26 cellular contexts compared by ENCODE assay signal in the genomic region with DNA sequence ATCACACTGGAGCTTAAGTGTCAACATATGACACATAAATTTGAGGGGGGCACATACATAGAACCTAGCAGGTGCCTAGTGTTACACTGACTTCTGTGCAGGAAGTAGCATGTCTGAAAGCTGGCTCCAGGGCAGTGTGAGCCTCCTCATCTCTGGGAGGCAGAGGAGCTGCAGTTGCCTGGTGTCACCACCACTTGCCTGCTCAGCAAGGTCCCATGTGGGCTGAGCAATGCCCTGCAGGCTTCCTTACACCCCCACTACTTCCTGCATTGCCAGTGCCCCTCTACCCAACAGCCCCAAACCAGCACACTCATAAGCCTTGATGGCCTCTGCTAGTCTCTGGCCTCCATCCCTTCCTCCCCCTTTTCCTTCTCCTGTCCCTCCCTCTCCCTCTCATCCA.
DNase-seq lines count a peak whose midpoint lies in the region; ATAC-seq and TF ChIP-seq lines count a peak whose summit lies in the region.
"Had no signal": no experiment of that assay in that cellular context is flagged by ENCODE, and none has a peak within 500 bp of the region (broad histone marks: within the 10 kb centered on the region; RNA-seq: fewer than 3 reads in every experiment).

No MANE protein-coding gene starts in this region.

- TF ChIP-seq POLR2A in NB4 (IDR thresholded peaks at IDR 0.05; ENCODE audit: extremely low read depth, insufficient read length), result no peak
- TF ChIP-seq POLR2A in upper lobe of left lung (IDR thresholded peaks at IDR 0.05), result no peak

- no peaks in the 10 kb centered on the region for H3K36me3 ChIP-seq in upper lobe of left lung
- H3K36me3 ChIP-seq: BLaER1 had no signal

- no peaks in the 10 kb centered on the region for H3K27me3 ChIP-seq in upper lobe of left lung
- H3K27me3 ChIP-seq: BLaER1 had no signal

- TF ChIP-seq EP300 in upper lobe of left lung (IDR thresholded peaks at IDR 0.05), result no peak

- no peak overlapping the region for H3K27ac Mint-ChIP-seq in osteocyte (ENCODE audit: unreplicated experiment)
- H3K27ac Mint-ChIP-seq: CD4-positive, CD25-positive, alpha-beta regulatory T cell; IgD-negative memory B cell had no signal

- no peaks in the 10 kb centered on the region for H3K9me3 ChIP-seq in upper lobe of left lung
- H3K9me3 ChIP-seq: BLaER1 had no signal

- H3K36me3 Mint-ChIP-seq in osteocyte (ENCODE audit: unreplicated experiment), result no peaks in the 10 kb centered on the region
- H3K36me3 Mint-ChIP-seq: CD4-positive, CD25-positive, alpha-beta regulatory T cell; IgD-negative memory B cell had no signal

- ATAC-seq in HG03432 (IDR thresholded peaks at IDR 0.05; ENCODE audit: unreplicated experiment), result no peak
- ATAC-seq in upper lobe of left lung (ENCODE audit: low FRiP score in 2 of 2), result no peak
- ATAC-seq: Panc1 had no signal

- TF ChIP-seq CTCF in NB4 (IDR thresholded peaks at IDR 0.05; ENCODE audit: low read depth, low read length) (no peak), osteocyte (IDR thresholded peaks at IDR 0.05) (no peak), upper lobe of left lung (IDR thresholded peaks at IDR 0.05) (no peak)

- H3K4me3 ChIP-seq in NB4 (ENCODE audit: low read depth, low read length) (no peak overlapping the region), upper lobe of left lung (no peak overlapping the region)
- H3K4me3 ChIP-seq: BLaER1 had no signal

- H3K9me3 Mint-ChIP-seq in osteocyte (ENCODE audit: unreplicated experiment), result no peaks in the 10 kb centered on the region

- H3K4me3 Mint-ChIP-seq in osteocyte (ENCODE audit: unreplicated experiment), result no peak overlapping the region
- H3K4me3 Mint-ChIP-seq: CD4-positive, CD25-positive, alpha-beta regulatory T cell; IgD-negative memory B cell had no signal

- no peak overlapping the region for H3K27ac ChIP-seq in upper lobe of left lung
- H3K27ac ChIP-seq: BLaER1, RWPE1 had no signal

- H3K4me1 Mint-ChIP-seq in osteocyte (ENCODE audit: unreplicated experiment), result no peaks in the 10 kb centered on the region
- H3K4me1 Mint-ChIP-seq: CD4-positive, CD25-positive, alpha-beta regulatory T cell had no signal

- no peaks in the 10 kb centered on the region for H3K27me3 Mint-ChIP-seq in osteocyte (ENCODE audit: unreplicated experiment)

- H3K4me1 ChIP-seq in upper lobe of left lung, result no peaks in the 10 kb centered on the region
- H3K4me1 ChIP-seq: BLaER1 had no signal

- DNase-seq in activated CD8-positive, alpha-beta memory T cell treated with anti-CD3 and anti-CD28 coated beads for 24 hours, result peak; percentile 17
- DNase-seq in activated CD8-positive, alpha-beta memory T cell treated with anti-CD3 and anti-CD28 coated beads, Interleukin-2, amount 50 U/mL, for 4 hours, result no peak
- DNase-seq in NB4 (ENCODE audit: low read depth), result peak; percentile 18
- peak; percentile 25 for DNase-seq in ecto neural progenitor cell (ENCODE audit: low spot score)
- peak; percentile 36 for DNase-seq in osteocyte (ENCODE audit: extremely low spot score, unreplicated experiment)
- no peak for DNase-seq in occipital lobe (lab: John Stamatoyannopoulos, UW)
- no peak for DNase-seq in upper lobe of left lung
- DNase-seq: CD4-positive, CD25-positive, alpha-beta regulatory T cell; DMS153; GOT3; HCEC 1CT; Karpas-422; NCI-H1092 treated with DMSO at 0.1 percent for 48 hours; NCI-H1436; NCI-H187; NCI-H2081 treated with DMSO at 0.1 percent for 48 hours; NCI-H2171 treated with DMSO at 0.1 percent for 48 hours; NCI-H345; NCI-H510A treated with DMSO at 0.1 percent for 48 hours; NCI-H774; SHP77 had no signal

Comparison
In these comparisons a context has a peak if more than half of its experiments do, and no peak if none do; other contexts are left out.
1. DNase-seq: peak in activated CD8-positive, alpha-beta memory T cell treated with anti-CD3 and anti-CD28 coated beads for 24 hours (single experiment), NB4 (single experiment), ecto neural progenitor cell (single experiment) and osteocyte (single experiment); none in activated CD8-positive, alpha-beta memory T cell treated with anti-CD3 and anti-CD28 coated beads, Interleukin-2, amount 50 U/mL, for 4 hours (single experiment), occipital lobe (single experiment) and upper lobe of left lung (0 of 2).